Comparison of ENCODE assay signal across 8 cellular contexts in genomic region chr10:104330168-104331117, GRCh38. TPM values are rescaled to one million over a fixed set of nuclear protein-coding genes. Genes with fewer than 3 reads are reported as not detected.
DNase-seq lines count a peak whose midpoint lies in the region; ATAC-seq and TF ChIP-seq lines count a peak whose summit lies in the region.

No MANE protein-coding gene starts in this region.

- CTCF ChIA-PET in Panc1 (lab: Charles Lee): interaction anchor here (1.1 kb wide), 1 partner anchor 57 kb away, joined by 3 read pairs; no protein-coding TSS in a partner anchor

- TF ChIP-seq POLR2A in erythroblast (IDR thresholded peaks at IDR 0.05; ENCODE audit: low read length): no peak

- TF ChIP-seq CTCF in Panc1 (IDR thresholded peaks at IDR 0.05): no peak

- H3K4me1 ChIP-seq in Panc1 (ENCODE audit: control insufficient read depth, insufficient read depth, low read length): peaks cover 100% of the 10 kb centered on the region

- peak overlapping the region in 1 of 2 experiments; percentile 32; a peak in 2 of 4 replicates for H3K4me3 ChIP-seq in Panc1 (ENCODE audit: low read depth in 2 of 2, low read length in 2 of 2)

- peaks cover 0 to 2% (median 0%) of the 10 kb centered on the region in 5 donors for H3K27me3 Mint-ChIP-seq in naive thymus-derived CD8-positive, alpha-beta T cell

- peaks cover 0 to 14% (median 0%) of the 10 kb centered on the region in 3 donors for H3K36me3 Mint-ChIP-seq in naive thymus-derived CD8-positive, alpha-beta T cell

- no peaks in the 10 kb centered on the region for H3K9me3 ChIP-seq in Panc1 (ENCODE audit: control insufficient read depth, insufficient read depth, low read depth, low read length)

- H3K9me3 Mint-ChIP-seq in naive thymus-derived CD8-positive, alpha-beta T cell: no peaks in the 10 kb centered on the region

- H3K27ac ChIP-seq in Panc1 (ENCODE audit: low read length): peak overlapping the region; percentile 98

- H3K27ac Mint-ChIP-seq in naive thymus-derived CD8-positive, alpha-beta T cell: peak overlapping the region; percentile 94 to 100 (median 98)

- POLR2A ChIA-PET in Panc1 (lab: Charles Lee): interaction anchor here (1.2 kb wide), 1 partner anchor 17 kb away, joined by 3 read pairs; no protein-coding TSS in a partner anchor
- POLR2A ChIA-PET in naive thymus-derived CD8-positive, alpha-beta T cell (lab: Charles Lee): interaction anchor here (0.6 to 4.9 kb wide), 5 partner anchors 8 to 75 kb away, joined by 3 to 47 read pairs (median 3); partner anchors contain the start of genes GSTO1 and ITPRIP

- peak overlapping the region in 8 of 10 donors; percentile 24 to 85 (median 70) for H3K4me3 Mint-ChIP-seq in naive thymus-derived CD8-positive, alpha-beta T cell

- DNase-seq in AG20443 (ENCODE audit: low spot score) (peak; percentile 77), Panc1 (ENCODE audit: low read depth, low spot score) (no peak), erythroblast (lab: John Stamatoyannopoulos, UW) (peak; percentile 12 to 43), G401 (ENCODE audit: low spot score) (no peak), NCI-H1048 (lab: John Stamatoyannopoulos, UW) (no peak), putamen (ENCODE audit: low spot score) (no peak)
- peak in 1 of 10 donors; percentile 34 for DNase-seq in naive thymus-derived CD8-positive, alpha-beta T cell
- no peak for DNase-seq in activated CD4-positive, alpha-beta T cell treated with anti-CD3 and anti-CD28 coated beads for 48 hours

- intact Hi-C loops in Panc1 (cut with micrococcal nuclease; ENCODE audit: unreplicated experiment): no loop called here

- no TSS peak for BruUV-seq in Panc1 (replicated peaks; lab: Mats Ljungman, UMichigan)

- H3K36me3 ChIP-seq in Panc1 (ENCODE audit: control insufficient read depth, insufficient read depth, low read length): no peaks in the 10 kb centered on the region

- H3K27me3 ChIP-seq in Panc1 (ENCODE audit: control insufficient read depth, insufficient read depth, low read length): no peaks in the 10 kb centered on the region

- in situ Hi-C loops in Panc1 (cut with HindIII; ENCODE audit: low pct_unique_long_range_greater_than_20kb, low sequenced_read_pairs) (no loop called here), G401 (cut with HindIII; ENCODE audit: low sequenced_read_pairs) (no loop called here)

- no peak for ATAC-seq in Panc1
- ATAC-seq in naive thymus-derived CD8-positive, alpha-beta T cell: no peak

- peaks cover 62 to 100% (median 97%) of the 10 kb centered on the region in 4 donors for H3K4me1 Mint-ChIP-seq in naive thymus-derived CD8-positive, alpha-beta T cell

RNA-seq across cellular contexts. Expression of gene ITPRIP, which starts 7.8 kb away (rescaled TPM):
- total RNA-seq in Panc1 (2021; ENCODE audit: unreplicated experiment): 55.0 TPM
- 52.8 TPM for polyA plus RNA-seq in Panc1 (2012; ENCODE audit: insufficient read length)
- total RNA-seq in naive thymus-derived CD8-positive, alpha-beta T cell: 10 to 100 TPM; 14.2 to 16.0 TPM
- polyA plus RNA-seq in naive thymus-derived CD8-positive, alpha-beta T cell: 10 to 100 TPM; 10.6 to 16.0 (median 15.6) TPM
- 4.8 and 6.4 TPM in 2 replicates for total RNA-seq in G401 (2014; rRNA removed; shearing (Covaris generic))

RNA-seq across cellular contexts. Expression of gene CFAP58, which starts 23.2 kb away (rescaled TPM):
- total RNA-seq in Panc1 (2021; ENCODE audit: unreplicated experiment): 2.0 TPM
- polyA plus RNA-seq in Panc1 (2012; ENCODE audit: insufficient read length): 1.4 TPM
- not detected for total RNA-seq in naive thymus-derived CD8-positive, alpha-beta T cell
- polyA plus RNA-seq in naive thymus-derived CD8-positive, alpha-beta T cell: not detected
- 0.37 and 2.0 TPM in 2 replicates for total RNA-seq in G401 (2014; rRNA removed; shearing (Covaris generic))

Comparison
In these comparisons a context has a peak if more than half of its experiments do, and no peak if none do; other contexts are left out.
1. DNase-seq: peak in AG20443 (single experiment) and erythroblast (2 of 2); none in Panc1 (single experiment), G401 (single experiment), activated CD4-positive, alpha-beta T cell treated with anti-CD3 and anti-CD28 coated beads for 48 hours (single experiment), NCI-H1048 (single experiment) and putamen (single experiment).